2 cellular contexts compared by ENCODE assay signal in the genomic region with DNA sequence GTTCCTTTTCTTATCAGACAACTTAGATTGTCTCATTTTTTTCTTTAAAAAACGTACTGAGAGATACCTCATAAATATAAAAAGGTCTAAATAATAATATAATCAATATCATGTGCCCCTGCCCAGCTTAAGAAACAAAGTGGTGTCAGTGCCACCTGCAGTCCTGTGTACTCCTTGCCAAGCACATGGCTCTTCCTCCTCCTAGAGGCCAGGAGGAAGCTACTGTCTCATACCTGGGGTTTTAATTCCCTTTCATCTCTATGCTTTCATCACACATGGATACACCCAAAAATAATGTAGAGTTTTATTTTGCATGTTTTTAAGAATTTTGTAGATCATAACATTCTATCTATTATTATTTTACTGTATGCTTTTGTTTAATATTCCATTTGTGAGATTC.
TF ChIP-seq lines count a peak whose summit lies in the region.

No MANE protein-coding gene starts in this region.

TF ChIP-seq in SK-N-SH, 30 proteins besides CTCF, POLR2A, EP300 and RAD21 (continued from another document):
- TF ChIP-seq, protein P1, sequence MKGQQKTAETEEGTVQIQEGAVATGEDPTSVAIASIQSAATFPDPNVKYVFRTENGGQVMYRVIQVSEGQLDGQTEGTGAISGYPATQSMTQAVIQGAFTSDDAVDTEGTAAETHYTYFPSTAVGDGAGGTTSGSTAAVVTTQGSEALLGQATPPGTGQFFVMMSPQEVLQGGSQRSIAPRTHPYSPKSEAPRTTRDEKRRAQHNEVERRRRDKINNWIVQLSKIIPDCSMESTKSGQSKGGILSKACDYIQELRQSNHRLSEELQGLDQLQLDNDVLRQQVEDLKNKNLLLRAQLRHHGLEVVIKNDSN (IDR thresholded peaks at IDR 0.05; ENCODE audit: borderline replicate concordance, low read depth): no peak

TF ChIP-seq in SK-N-SH treated with all-trans-retinoic acid at 6 μM for 48 hours, 23 proteins besides CTCF, POLR2A, EP300 and RAD21 (continued from another document):
- TF ChIP-seq, protein P2, sequence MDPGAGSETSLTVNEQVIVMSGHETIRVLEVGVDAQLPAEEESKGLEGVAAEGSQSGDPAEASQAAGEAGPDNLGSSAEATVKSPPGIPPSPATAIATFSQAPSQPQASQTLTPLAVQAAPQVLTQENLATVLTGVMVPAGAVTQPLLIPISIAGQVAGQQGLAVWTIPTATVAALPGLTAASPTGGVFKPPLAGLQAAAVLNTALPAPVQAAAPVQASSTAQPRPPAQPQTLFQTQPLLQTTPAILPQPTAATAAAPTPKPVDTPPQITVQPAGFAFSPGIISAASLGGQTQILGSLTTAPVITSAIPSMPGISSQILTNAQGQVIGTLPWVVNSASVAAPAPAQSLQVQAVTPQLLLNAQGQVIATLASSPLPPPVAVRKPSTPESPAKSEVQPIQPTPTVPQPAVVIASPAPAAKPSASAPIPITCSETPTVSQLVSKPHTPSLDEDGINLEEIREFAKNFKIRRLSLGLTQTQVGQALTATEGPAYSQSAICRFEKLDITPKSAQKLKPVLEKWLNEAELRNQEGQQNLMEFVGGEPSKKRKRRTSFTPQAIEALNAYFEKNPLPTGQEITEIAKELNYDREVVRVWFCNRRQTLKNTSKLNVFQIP (CRISPR knock-in tag; IDR thresholded peaks at IDR 0.05; ENCODE audit: borderline replicate concordance, low read depth): no peak
- TF ChIP-seq ZFP3 (CRISPR knock-in tag; IDR thresholded peaks at IDR 0.05) (no peak), GLIS3 (CRISPR knock-in tag; IDR thresholded peaks at IDR 0.05) (no peak), ARNTL (CRISPR knock-in tag; IDR thresholded peaks at IDR 0.05; ENCODE audit: borderline replicate concordance, low read depth) (no peak), CREB5 (CRISPR knock-in tag; IDR thresholded peaks at IDR 0.05; ENCODE audit: low read depth) (no peak), ESRRG (CRISPR knock-in tag; IDR thresholded peaks at IDR 0.05) (no peak), RARB (CRISPR knock-in tag; IDR thresholded peaks at IDR 0.05) (no peak), ZNF8 (CRISPR knock-in tag; IDR thresholded peaks at IDR 0.05) (no peak), BACH2 (CRISPR knock-in tag; IDR thresholded peaks at IDR 0.05; ENCODE audit: borderline replicate concordance) (no peak), ZNF70 (CRISPR knock-in tag; IDR thresholded peaks at IDR 0.05) (no peak)
TF ChIP-seq in SK-N-SH treated with all-trans-retinoic acid at 6 μM for 48 hours: peak in this region for 0.
